32 cellular contexts compared by ENCODE assay signal in the genomic region with DNA sequence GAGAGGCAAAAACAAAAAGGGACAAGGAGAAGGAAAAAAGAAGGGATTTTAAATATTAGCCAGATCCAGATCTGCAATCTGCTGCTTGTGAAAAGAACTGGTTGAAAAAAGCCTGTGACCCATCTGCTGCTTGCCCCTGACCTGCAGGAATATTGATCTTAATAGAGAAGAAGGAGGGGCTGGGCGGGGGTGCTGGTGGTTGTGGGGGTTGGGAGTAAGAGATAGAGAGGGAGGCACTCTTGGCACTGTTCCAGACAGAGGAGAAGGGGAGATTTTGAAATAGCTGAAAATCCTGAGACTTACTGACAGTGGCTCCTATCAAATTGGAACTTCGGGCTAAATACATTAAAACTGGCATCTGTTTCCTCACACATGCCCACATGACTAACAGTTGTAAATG. TPM values are rescaled to one million over a fixed set of nuclear protein-coding genes. Genes with fewer than 3 reads are reported as not detected.
A peak's percentile ranks its signal among the peaks of the same experiment; 100 is the strongest.
DNase-seq lines count a peak whose midpoint lies in the region; ATAC-seq and TF ChIP-seq lines count a peak whose summit lies in the region.
"Had no signal": no experiment of that assay in that cellular context is flagged by ENCODE, and none has a peak within 500 bp of the region (broad histone marks: within the 10 kb centered on the region; RNA-seq: fewer than 3 reads in every experiment).

No MANE protein-coding gene starts in this region.

- H3K9me3 ChIP-seq in BE2C = no peaks in the 10 kb centered on the region
- H3K9me3 ChIP-seq in MG63 = no peaks in the 10 kb centered on the region
- H3K9me3 ChIP-seq: BLaER1, esophagus squamous epithelium, prostate gland had no signal

- peak overlapping the region; percentile 71 for H3K4me3 ChIP-seq in BE2C (ENCODE audit: low read depth, low read length)
- H3K4me3 ChIP-seq in MG63 = no peak overlapping the region
- H3K4me3 ChIP-seq: BLaER1, esophagus squamous epithelium, prostate gland had no signal

- H3K27ac Mint-ChIP-seq in glutamatergic neuron (ENCODE audit: unreplicated experiment) = peak overlapping the region; percentile 100
- H3K27ac Mint-ChIP-seq: activated CD4-positive, alpha-beta memory T cell treated with anti-CD3 and anti-CD28 coated beads, Interleukin-2, amount 10 ng/mL, durations not matched to agents 7 days and 5 days; activated naive CD4-positive, alpha-beta T cell treated with anti-CD3 and anti-CD28 coated beads, Interleukin-2, amount 50 U/mL, for 72 hours; activated T-helper 2 cell treated with anti-CD3 and anti-CD28 coated beads, Interferon-gamma antibody, Interleukin-2, Interleukin-4, amounts not matched to agents 10 μg/mL and 5 μg/mL and 100 μg/mL, durations not matched to agents 14 hours and 24 hours and 36 hours; stimulated activated memory B cell treated with anti-CD40 and anti-IgM and Interleukin-4, amounts not matched to agents 10 μg/mL and 1 μg/mL and 100 μg/mL, for 72 hours had no signal

- peaks cover 14% of the 10 kb centered on the region for H3K4me1 Mint-ChIP-seq in glutamatergic neuron (ENCODE audit: low read depth, unreplicated experiment)
- H3K4me1 Mint-ChIP-seq: activated CD4-positive, alpha-beta memory T cell treated with anti-CD3 and anti-CD28 coated beads, Interleukin-2, amount 10 ng/mL, durations not matched to agents 7 days and 5 days; immature natural killer cell; stimulated activated memory B cell treated with anti-CD40 and anti-IgM and Interleukin-4, amounts not matched to agents 10 μg/mL and 1 μg/mL and 100 μg/mL, for 72 hours had no signal

- H3K27me3 Mint-ChIP-seq in glutamatergic neuron (ENCODE audit: unreplicated experiment) = peaks cover 20% of the 10 kb centered on the region
- H3K27me3 Mint-ChIP-seq: activated CD4-positive, alpha-beta memory T cell treated with anti-CD3 and anti-CD28 coated beads, Interleukin-2, amount 10 ng/mL, durations not matched to agents 7 days and 5 days had no signal

- peaks cover 11% of the 10 kb centered on the region for H3K36me3 Mint-ChIP-seq in glutamatergic neuron (ENCODE audit: unreplicated experiment)
- H3K36me3 Mint-ChIP-seq: activated naive CD4-positive, alpha-beta T cell treated with anti-CD3 and anti-CD28 coated beads, Interleukin-2, amount 50 U/mL, for 72 hours; immature natural killer cell; stimulated activated memory B cell treated with anti-CD40 and anti-IgM and Interleukin-4, amounts not matched to agents 10 μg/mL and 1 μg/mL and 100 μg/mL, for 72 hours had no signal

- ATAC-seq in GM21825 (IDR thresholded peaks at IDR 0.05; ENCODE audit: unreplicated experiment) = no peak
- ATAC-seq: activated naive CD4-positive, alpha-beta T cell treated with anti-CD3 and anti-CD28 coated beads, Interleukin-2, amount 50 U/mL, for 72 hours; Panc1; sciatic nerve; stimulated activated memory B cell treated with anti-CD40 and anti-IgM and Interleukin-4, amounts not matched to agents 10 μg/mL and 1 μg/mL and 100 μg/mL, for 72 hours had no signal

- no peaks in the 10 kb centered on the region for H3K4me1 ChIP-seq in BE2C
- H3K4me1 ChIP-seq: BLaER1, esophagus squamous epithelium, prostate gland had no signal

- DNase-seq in BE2C (peak; percentile 32), NCI-H146 treated with DMSO at 0.1 percent for 48 hours (lab: John Stamatoyannopoulos, UW; ENCODE audit: unreplicated experiment) (peak; percentile 43), NCI-H82 (lab: John Stamatoyannopoulos, UW) (peak; percentile 76), glutamatergic neuron (peak; percentile 54), AG08395 (ENCODE audit: low spot score) (no peak), MG63 (no peak), GM13976 (ENCODE audit: low spot score) (no peak)
- DNase-seq: activated CD4-positive, alpha-beta memory T cell treated with anti-CD3 and anti-CD28 coated beads, Interleukin-2, amount 10 ng/mL, durations not matched to agents 7 days and 5 days; activated CD4-positive, CD25-positive, alpha-beta regulatory T cell treated with anti-CD3 and anti-CD28 coated beads, Interleukin-2, amount 50 U/mL, for 72 hours; activated CD8-positive, alpha-beta memory T cell treated with anti-CD3 and anti-CD28 coated beads, Interleukin-2, amount 50 U/mL, for 48 hours; anterior cingulate cortex; DMS79; esophagus squamous epithelium; foreskin melanocyte; GF-D8; immature natural killer cell; KG1; MM.1S; NCI-H2029; SIG-M5; stimulated activated CD4-positive, alpha-beta T cell treated with anti-CD3 and anti-CD28 coated beads, Interleukin-12 subunit alpha, Interleukin-12 subunit beta, amount 100 ng/mL, for 4 hours; stimulated activated CD4-positive, alpha-beta T cell treated with anti-CD3 and anti-CD28 coated beads, Interleukin-4, amount 100 ng/mL, for 24 hours; T-helper 1 cell had no signal

- H3K9me3 Mint-ChIP-seq in glutamatergic neuron (ENCODE audit: unreplicated experiment) = peaks cover 19% of the 10 kb centered on the region
- H3K9me3 Mint-ChIP-seq: activated CD4-positive, alpha-beta memory T cell treated with anti-CD3 and anti-CD28 coated beads, Interleukin-2, amount 10 ng/mL, durations not matched to agents 7 days and 5 days; activated naive CD4-positive, alpha-beta T cell treated with anti-CD3 and anti-CD28 coated beads, Interleukin-2, amount 50 U/mL, for 72 hours; activated T-helper 2 cell treated with anti-CD3 and anti-CD28 coated beads, Interferon-gamma antibody, Interleukin-2, Interleukin-4, amounts not matched to agents 10 μg/mL and 5 μg/mL and 100 μg/mL, durations not matched to agents 14 hours and 24 hours and 36 hours; stimulated activated memory B cell treated with anti-CD40 and anti-IgM and Interleukin-4, amounts not matched to agents 10 μg/mL and 1 μg/mL and 100 μg/mL, for 72 hours had no signal

- peak overlapping the region; percentile 99 for H3K4me3 Mint-ChIP-seq in glutamatergic neuron (ENCODE audit: unreplicated experiment)
- H3K4me3 Mint-ChIP-seq: activated CD4-positive, alpha-beta memory T cell treated with anti-CD3 and anti-CD28 coated beads, Interleukin-2, amount 10 ng/mL, durations not matched to agents 7 days and 5 days; immature natural killer cell; stimulated activated memory B cell treated with anti-CD40 and anti-IgM and Interleukin-4, amounts not matched to agents 10 μg/mL and 1 μg/mL and 100 μg/mL, for 72 hours had no signal

- in situ Hi-C loops in GM13976 (cut with MboI; ENCODE audit: low sequenced_read_pairs, unreplicated experiment) = no loop called here

- TF ChIP-seq CTCF in BE2C (IDR thresholded peaks at IDR 0.05; ENCODE audit: low read depth, low read length) = no peak
- no peak for TF ChIP-seq CTCF in glutamatergic neuron (IDR thresholded peaks at IDR 0.05; ENCODE audit: partially characterized antibody, unreplicated experiment)
- no peak for TF ChIP-seq CTCF in GM13976 (IDR thresholded peaks at IDR 0.05; ENCODE audit: borderline replicate concordance, control extremely low read depth, extremely low read depth, insufficient read depth, missing control alignments)

- H3K27me3 ChIP-seq in BE2C = no peaks in the 10 kb centered on the region
- H3K27me3 ChIP-seq in MG63 = no peaks in the 10 kb centered on the region

- no peaks in the 10 kb centered on the region for H3K36me3 ChIP-seq in BE2C
- no peaks in the 10 kb centered on the region for H3K36me3 ChIP-seq in MG63
- H3K36me3 ChIP-seq: BLaER1, esophagus squamous epithelium, prostate gland had no signal

RNA-seq across cellular contexts. Expression of a gene that starts 1.5 kb away (rescaled TPM):
- 33.7 TPM for polyA plus RNA-seq in BE2C (2012; ENCODE audit: insufficient read depth, insufficient read length, low read depth)
- total RNA-seq in glutamatergic neuron (ENCODE audit: unreplicated experiment) = 614 TPM
- not detected in 2 replicates for total RNA-seq in MG63 (2014; rRNA removed; shearing (Covaris generic); ENCODE audit: low replicate concordance)
- total RNA-seq: activated CD4-positive, alpha-beta memory T cell treated with anti-CD3 and anti-CD28 coated beads, Interleukin-2, amount 10 ng/mL, durations not matched to agents 7 days and 5 days; activated naive CD4-positive, alpha-beta T cell treated with anti-CD3 and anti-CD28 coated beads, Interleukin-2, amount 50 U/mL, for 72 hours; activated T-helper 2 cell treated with anti-CD3 and anti-CD28 coated beads, Interferon-gamma antibody, Interleukin-2, Interleukin-4, amounts not matched to agents 10 μg/mL and 5 μg/mL and 100 μg/mL, durations not matched to agents 14 hours and 24 hours and 36 hours; sciatic nerve; ureter had no signal
- polyA plus RNA-seq: immature natural killer cell had no signal

Comparison
In these comparisons a context has a peak if more than half of its experiments do, and no peak if none do; other contexts are left out.
1. DNase-seq: peak in BE2C (single experiment), NCI-H146 treated with DMSO at 0.1 percent for 48 hours (single experiment), NCI-H82 (single experiment) and glutamatergic neuron (single experiment); none in AG08395 (single experiment), MG63 (single experiment) and GM13976 (single experiment).
2. RNA of a gene that starts 1.5 kb away (total RNA-seq): 614 TPM in glutamatergic neuron (single experiment); not detected in MG63; every median in the first group is over 100 times any median in the second.